10 cellular contexts compared by ENCODE assay signal in the genomic region with DNA sequence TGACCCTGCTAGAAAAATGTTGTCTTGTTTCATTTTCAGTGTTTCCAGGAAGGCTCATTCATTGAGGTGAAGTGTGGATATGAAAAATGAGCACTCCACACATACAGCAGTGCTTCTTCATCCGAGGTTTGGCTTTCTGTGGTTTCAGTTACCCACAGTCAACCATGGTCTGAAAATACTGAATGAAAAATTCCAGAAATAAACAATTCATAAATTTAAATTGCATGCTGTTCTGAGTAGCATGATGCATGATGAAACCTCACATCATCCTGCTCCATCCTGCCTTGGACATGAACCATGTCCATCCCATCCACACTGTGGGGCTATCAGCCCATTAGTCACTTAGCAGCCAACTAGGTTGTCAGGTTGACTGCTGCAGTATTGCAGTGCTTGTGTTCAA. TPM values are rescaled to one million over a fixed set of nuclear protein-coding genes. Genes with fewer than 3 reads are reported as not detected.
DNase-seq lines count a peak whose midpoint lies in the region; ATAC-seq, FAIRE-seq and TF ChIP-seq lines count a peak whose summit lies in the region.
"Had no signal": no experiment of that assay in that cellular context is flagged by ENCODE, and none has a peak within 500 bp of the region (broad histone marks: within the 10 kb centered on the region; RNA-seq: fewer than 3 reads in every experiment).

No MANE protein-coding gene starts in this region.

- peaks cover 9% of the 10 kb centered on the region for H3K79me1 ChIP-seq in mesenchymal stem cell (replicated peaks; ENCODE audit: low read length, poor library complexity, severe bottlenecking)

- FAIRE-seq in K562 (lab: Jason Lieb, UNC) = no peak

- no peaks in the 10 kb centered on the region for H3K9me3 ChIP-seq in MM.1S (replicated peaks; ENCODE audit: insufficient read depth, low read length)
- no peaks in the 10 kb centered on the region for H3K9me3 ChIP-seq in K562 (replicated peaks; ENCODE audit: control insufficient read depth, insufficient read depth, low read depth, low read length)
- H3K9me3 ChIP-seq in mesenchymal stem cell (ENCODE audit: control insufficient read depth, low read length) = no peaks in the 10 kb centered on the region

- peak; percentile 23 for TF ChIP-seq CTCF in MM.1S (IDR thresholded peaks at IDR 0.05; ENCODE audit: low read length)
- peak; percentile 9 to 55 (median 12); a peak in 2 of 6 replicates for TF ChIP-seq CTCF in K562 (IDR thresholded peaks at IDR 0.05 in 2 of 3, conservative IDR thresholded peaks at IDR 0.05 in 1 of 3; ENCODE audit: insufficient read depth in 2 of 3, low read depth in 1 of 3, low read length in 3 of 3)

- H3K4me1 Mint-ChIP-seq in stimulated activated naive B cell treated with anti-CD40 and anti-IgM and Interleukin-4, amounts not matched to agents 10 μg/mL and 1 μg/mL and 100 μg/mL, for 72 hours = peaks cover 2 to 5% of the 10 kb centered on the region in 2 donors

- POLR2A ChIA-PET in K562 (lab: Yijun Ruan, JAX) = no interaction called here

- CTCF ChIA-PET in K562 (lab: Yijun Ruan, JAX; ENCODE audit: low intra/inter-chr PET ratio) = no interaction called here

- peak; percentile 20 to 67; a peak in 2 of 4 replicates for TF ChIP-seq RAD21 in K562 (CRISPR knock-in tag; conservative IDR thresholded peaks at IDR 0.05 in 1 of 2, IDR thresholded peaks at IDR 0.05 in 1 of 2)

- no peak overlapping the region for H3K14ac ChIP-seq in mesenchymal stem cell (ENCODE audit: low read length in 2 of 2)

- no peak overlapping the region for H2BK15ac ChIP-seq in mesenchymal stem cell (ENCODE audit: low read depth, poor library complexity, severe bottlenecking)

- H4K8ac ChIP-seq in mesenchymal stem cell (ENCODE audit: low read length) = no peak overlapping the region

- H3K9me2 ChIP-seq in MM.1S (replicated peaks; ENCODE audit: insufficient read depth, low read length) = no peaks in the 10 kb centered on the region

- intact Hi-C loops in K562 (cut with micrococcal nuclease) = loop anchor here (5.0 kb wide), 1 partner anchor 457 kb away; no protein-coding TSS in a partner anchor

- H2BK12ac ChIP-seq in mesenchymal stem cell (ENCODE audit: low read length in 2 of 2) = no peak overlapping the region

- H2BK5ac ChIP-seq in mesenchymal stem cell (ENCODE audit: low read depth, low read length, poor library complexity, severe bottlenecking) = no peak overlapping the region

- 0 out of 2 replicates have a peak overlapping the region, but pooled peaks have one; percentile 25 for H2AFZ ChIP-seq in MM.1S (ENCODE audit: low read length)
- no peak overlapping the region for H2AFZ ChIP-seq in K562 (ENCODE audit: low read depth, low read length)
- no peak overlapping the region for H2AFZ ChIP-seq in mesenchymal stem cell (ENCODE audit: low read depth, low read length)

- no peak overlapping the region for H3K9ac ChIP-seq in MM.1S (ENCODE audit: low read length)
- H3K9ac ChIP-seq in K562 (ENCODE audit: insufficient read depth in 1 of 2, low read depth in 2 of 2, low read length in 2 of 2) = no peak overlapping the region
- H3K9ac ChIP-seq in mesenchymal stem cell (ENCODE audit: low read length) = peak overlapping the region; percentile 64

- peaks cover 18% of the 10 kb centered on the region for H3K4me1 ChIP-seq in MM.1S (ENCODE audit: low read length)
- no peaks in the 10 kb centered on the region for H3K4me1 ChIP-seq in K562 (replicated peaks in 1 of 2; ENCODE audit: control insufficient read depth in 2 of 2, insufficient read depth in 2 of 2, low read length in 2 of 2)
- no peaks in the 10 kb centered on the region for H3K4me1 ChIP-seq in mesenchymal stem cell (ENCODE audit: control insufficient read depth, insufficient read depth, low read depth, low read length)

- H3K4me3 Mint-ChIP-seq in stimulated activated naive B cell treated with anti-CD40 and anti-IgM and Interleukin-4, amounts not matched to agents 10 μg/mL and 1 μg/mL and 100 μg/mL, for 72 hours = no peak overlapping the region
- H3K4me3 Mint-ChIP-seq: activated naive CD4-positive, alpha-beta T cell treated with anti-CD3 and anti-CD28 coated beads, Interleukin-2, amount 50 U/mL, for 24 hours had no signal

- no peaks in the 10 kb centered on the region for H3K9me1 ChIP-seq in K562 (ENCODE audit: control insufficient read depth, insufficient read depth, low read length)

- no TSS peak for BruUV-seq in K562 (replicated peaks; lab: Mats Ljungman, UMichigan)

- H3K4me3 ChIP-seq in MM.1S (ENCODE audit: low read length) = no peak overlapping the region
- no peak overlapping the region for H3K4me3 ChIP-seq in K562
- no peak overlapping the region for H3K4me3 ChIP-seq in mesenchymal stem cell (ENCODE audit: insufficient read depth in 1 of 2, low read depth in 1 of 2, low read length in 2 of 2)
- H3K4me3 ChIP-seq: lung had no signal

- H3F3A ChIP-seq in MM.1S (ENCODE audit: insufficient read depth, low read length) = peaks cover 9% of the 10 kb centered on the region

- no peak overlapping the region for H4K91ac ChIP-seq in mesenchymal stem cell (ENCODE audit: low read length)

- H2AK5ac ChIP-seq in mesenchymal stem cell (ENCODE audit: low read length, severe bottlenecking) = no peak overlapping the region

- H3K27me3 Mint-ChIP-seq in stimulated activated naive B cell treated with anti-CD40 and anti-IgM and Interleukin-4, amounts not matched to agents 10 μg/mL and 1 μg/mL and 100 μg/mL, for 72 hours = no peaks in the 10 kb centered on the region
- H3K27me3 Mint-ChIP-seq: activated naive CD4-positive, alpha-beta T cell treated with anti-CD3 and anti-CD28 coated beads, Interleukin-2, amount 50 U/mL, for 24 hours had no signal

- 0 out of 2 replicates have a peak, but pooled peaks cover 2% of the 10 kb centered on the region for H3K36me3 ChIP-seq in MM.1S (replicated peaks; ENCODE audit: insufficient read depth, low read length)
- H3K36me3 ChIP-seq in K562 (ENCODE audit: control insufficient read depth, insufficient read depth, low read length) = no peaks in the 10 kb centered on the region
- H3K36me3 ChIP-seq in mesenchymal stem cell (ENCODE audit: control insufficient read depth in 1 of 2, insufficient read depth in 2 of 2, low read depth in 1 of 2, low read length in 2 of 2) = peaks cover 6 to 33% of the 10 kb centered on the region in 2 experiments

- in situ Hi-C loops in K562 (cut with MboI) = no loop called here

- DNase-seq in MM.1S = peak; percentile 48
- no peak for DNase-seq in K562 (ENCODE audit: extremely low read depth in 1 of 4, low spot score in 3 of 4)
- DNase-seq in mesenchymal stem cell = peak; percentile 51
- no peak for DNase-seq in central memory CD4-positive, alpha-beta T cell
- DNase-seq in stimulated activated naive B cell treated with anti-CD40 and anti-IgM and Interleukin-4, amounts not matched to agents 10 μg/mL and 1 μg/mL and 100 μg/mL, for 72 hours = no peak
- DNase-seq: Karpas-422 had no signal

- H3K79me2 ChIP-seq in MM.1S (ENCODE audit: low read length) (no peaks in the 10 kb centered on the region), K562 (ENCODE audit: control insufficient read depth, insufficient read depth, low read length) (no peaks in the 10 kb centered on the region)

- no peak overlapping the region for H3K4ac ChIP-seq in mesenchymal stem cell (ENCODE audit: low read depth in 1 of 2, low read length in 2 of 2)

- H3K23ac ChIP-seq in mesenchymal stem cell (ENCODE audit: low read length in 2 of 2) = no peak overlapping the region

- TF ChIP-seq EP300 in K562 (IDR thresholded peaks at IDR 0.05; ENCODE audit: low read length) = no peak

- 5% methylated on average over 1 of the region's 1 CpG for whole genome bisulfite sequencing in K562 (ENCODE audit: insufficient coverage, low coverage, missing lambda C conversion rate)
- WGBS in mesenchymal stem cell = no CpG with 5 or more reads among the region's 1 CpG

- H3K4me2 ChIP-seq in MM.1S (ENCODE audit: low read depth, low read length) (peak overlapping the region; percentile 28), K562 (ENCODE audit: insufficient read depth, low read length) (no peak overlapping the region), mesenchymal stem cell (ENCODE audit: low read length, poor library complexity, severe bottlenecking) (no peak overlapping the region)

- H4K20me1 ChIP-seq in MM.1S (ENCODE audit: insufficient read depth, low read length) (no peaks in the 10 kb centered on the region), K562 (replicated peaks; ENCODE audit: control insufficient read depth, insufficient read depth, low read length) (no peaks in the 10 kb centered on the region)

- H3K27me3 ChIP-seq in MM.1S (replicated peaks; ENCODE audit: insufficient read depth, low read length) = no peaks in the 10 kb centered on the region
- no peaks in the 10 kb centered on the region for H3K27me3 ChIP-seq in K562 (ENCODE audit: control insufficient read depth in 2 of 2, insufficient read depth in 2 of 2, low read length in 2 of 2)
- no peaks in the 10 kb centered on the region for H3K27me3 ChIP-seq in mesenchymal stem cell (ENCODE audit: control insufficient read depth in 1 of 2, insufficient read depth in 1 of 2, low read length in 2 of 2)

- no peak overlapping the region for H3K27ac Mint-ChIP-seq in stimulated activated naive B cell treated with anti-CD40 and anti-IgM and Interleukin-4, amounts not matched to agents 10 μg/mL and 1 μg/mL and 100 μg/mL, for 72 hours
- H3K27ac Mint-ChIP-seq: activated naive CD4-positive, alpha-beta T cell treated with anti-CD3 and anti-CD28 coated beads, Interleukin-2, amount 50 U/mL, for 24 hours had no signal

- no peak overlapping the region for H3K18ac ChIP-seq in mesenchymal stem cell (ENCODE audit: low read depth in 1 of 2, low read length in 2 of 2)

- no peaks in the 10 kb centered on the region for H3K9me3 Mint-ChIP-seq in stimulated activated naive B cell treated with anti-CD40 and anti-IgM and Interleukin-4, amounts not matched to agents 10 μg/mL and 1 μg/mL and 100 μg/mL, for 72 hours
- H3K9me3 Mint-ChIP-seq: activated naive CD4-positive, alpha-beta T cell treated with anti-CD3 and anti-CD28 coated beads, Interleukin-2, amount 50 U/mL, for 24 hours had no signal

- ATAC-seq in GM18907 (IDR thresholded peaks at IDR 0.05; ENCODE audit: unreplicated experiment) (peak; percentile 47), K562 (peak; percentile 86), HG02623 (IDR thresholded peaks at IDR 0.05; ENCODE audit: unreplicated experiment) (no peak)
- no peak for ATAC-seq in stimulated activated naive B cell treated with anti-CD40 and anti-IgM and Interleukin-4, amounts not matched to agents 10 μg/mL and 1 μg/mL and 100 μg/mL, for 72 hours (replicated peaks)

- H3K27ac ChIP-seq in MM.1S (ENCODE audit: low read length) = peak overlapping the region; percentile 22; the same call in 1 of the 2 replicates
- H3K27ac ChIP-seq in K562 (ENCODE audit: extremely low read depth, low read depth, low read length) = no peak overlapping the region
- H3K27ac ChIP-seq in mesenchymal stem cell (ENCODE audit: low read length, poor library complexity, severe bottlenecking) = no peak overlapping the region

- H2BK120ac ChIP-seq in mesenchymal stem cell (ENCODE audit: low read depth, low read length) = no peak overlapping the region

- H3K36me3 Mint-ChIP-seq in stimulated activated naive B cell treated with anti-CD40 and anti-IgM and Interleukin-4, amounts not matched to agents 10 μg/mL and 1 μg/mL and 100 μg/mL, for 72 hours = peaks cover 16 to 20% of the 10 kb centered on the region in 2 donors

- TF ChIP-seq POLR2A in K562 (conservative IDR thresholded peaks at IDR 0.05) = no peak

RNA-seq across cellular contexts. Expression of a gene that starts 10.4 kb away (rescaled TPM):
- not detected in 2 replicates for total RNA-seq in K562 (2011; cell fraction: chromatin; rRNA removed; ENCODE audit: low replicate concordance)
- total RNA-seq in K562 (2011; cell fraction: nucleolus; rRNA removed) = 0.17 TPM in 1 of 2 replicates, not detected in the other
- total RNA-seq in K562 (2011; cell fraction: nucleoplasm; rRNA removed) = not detected in 2 replicates
- total RNA-seq in K562 (2014; rRNA removed) (not detected in 2 replicates), K562 (2014; rRNA removed; fragmentation: Illumina TruSeq; extraction: Trizol) (0.06 TPM in 1 of 2 replicates, not detected in the other), K562 (2015; rRNA removed; fragmentation: Illumina TruSeq; extraction: Trizol) (0.23 and 0.25 TPM in 2 replicates), K562 (2021) (0.13 and 0.16 TPM in 2 replicates)
- polyA plus RNA-seq in K562 (2011; rRNA removed) (not detected in 2 replicates), K562 (2014; fragmentation: Illumina TruSeq; extraction: Trizol) (0.24 TPM in 1 of 2 replicates, not detected in the other), K562 (2014; fragmentation: Nextera tagmentation; extraction: Ambion mirVana) (under 1 TPM; 0.03 to 0.14 TPM), K562 (2014; rRNA removed) (0.26 and 0.29 TPM in 2 replicates)
- not detected in 2 replicates for polyA plus RNA-seq in K562 (2011; cell fraction: cytosol; rRNA removed)
- polyA plus RNA-seq in K562 (2011; cell fraction: nucleus; rRNA removed) = 0.04 and 0.13 TPM in 2 replicates
- 0.10 and 0.17 TPM in 2 replicates for polyA plus RNA-seq in K562 (2012)
- polyA minus RNA-seq in K562 (2011; rRNA and poly(A)+ RNA removed) = not detected in 2 replicates
- not detected in 2 replicates for polyA minus RNA-seq in K562 (2011; cell fraction: cytosol; rRNA and poly(A)+ RNA removed)
- not detected in 2 replicates for polyA minus RNA-seq in K562 (2011; cell fraction: nucleus; rRNA and poly(A)+ RNA removed)
- 0.28 TPM for polyA plus RNA-seq in mesenchymal stem cell (2013, experiment 1 of 2)
- 0.23 TPM for polyA plus RNA-seq in mesenchymal stem cell (2013, experiment 2 of 2)

RNA-seq across cellular contexts. Expression of a gene that starts 13.0 kb away (rescaled TPM):
- total RNA-seq in K562 (2011; cell fraction: chromatin; rRNA removed; ENCODE audit: low replicate concordance) = 0.65 and 1.2 TPM in 2 replicates
- total RNA-seq in K562 (2011; cell fraction: nucleolus; rRNA removed) = 0.66 and 1.3 TPM in 2 replicates
- total RNA-seq in K562 (2011; cell fraction: nucleoplasm; rRNA removed) = 0.95 and 1.3 TPM in 2 replicates
- total RNA-seq in K562 (2014; rRNA removed) (2.2 and 3.5 TPM in 2 replicates), K562 (2014; rRNA removed; fragmentation: Illumina TruSeq; extraction: Trizol) (4.4 and 4.5 TPM in 2 replicates), K562 (2015; rRNA removed; fragmentation: Illumina TruSeq; extraction: Trizol) (2.1 and 4.0 TPM in 2 replicates), K562 (2021) (4.6 and 5.1 TPM in 2 replicates)
- polyA plus RNA-seq in K562 (2011; rRNA removed) (3.9 and 4.2 TPM in 2 replicates), K562 (2014; fragmentation: Illumina TruSeq; extraction: Trizol) (3.5 and 3.8 TPM in 2 replicates), K562 (2014; fragmentation: Nextera tagmentation; extraction: Ambion mirVana) (under 1 TPM; 0.72 to 0.81 TPM), K562 (2014; rRNA removed) (4.1 and 5.0 TPM in 2 replicates)
- 2.5 and 3.8 TPM in 2 replicates for polyA plus RNA-seq in K562 (2011; cell fraction: cytosol; rRNA removed)
- polyA plus RNA-seq in K562 (2011; cell fraction: nucleus; rRNA removed) = 0.98 and 1.6 TPM in 2 replicates
- polyA plus RNA-seq in K562 (2012) = 3.3 and 5.1 TPM in 2 replicates
- 3.8 and 4.9 TPM in 2 replicates for polyA minus RNA-seq in K562 (2011; rRNA and poly(A)+ RNA removed)
- polyA minus RNA-seq in K562 (2011; cell fraction: cytosol; rRNA and poly(A)+ RNA removed) = 1.3 and 3.0 TPM in 2 replicates
- 1.5 and 1.8 TPM in 2 replicates for polyA minus RNA-seq in K562 (2011; cell fraction: nucleus; rRNA and poly(A)+ RNA removed)
- 8.2 TPM for polyA plus RNA-seq in mesenchymal stem cell (2013, experiment 1 of 2)
- 8.6 TPM for polyA plus RNA-seq in mesenchymal stem cell (2013, experiment 2 of 2)

RNA-seq across cellular contexts. Expression of a gene that starts 48.2 kb away (rescaled TPM):
- 3.7 and 5.2 TPM in 2 replicates for total RNA-seq in K562 (2011; cell fraction: chromatin; rRNA removed; ENCODE audit: low replicate concordance)
- total RNA-seq in K562 (2011; cell fraction: nucleolus; rRNA removed) = 1.5 and 2.1 TPM in 2 replicates
- 4.3 and 5.7 TPM in 2 replicates for total RNA-seq in K562 (2011; cell fraction: nucleoplasm; rRNA removed)
- total RNA-seq in K562 (2014; rRNA removed) (1.7 and 2.9 TPM in 2 replicates), K562 (2014; rRNA removed; fragmentation: Illumina TruSeq; extraction: Trizol) (1.8 and 2.4 TPM in 2 replicates), K562 (2015; rRNA removed; fragmentation: Illumina TruSeq; extraction: Trizol) (3.0 and 3.3 TPM in 2 replicates), K562 (2021) (0.96 and 1.8 TPM in 2 replicates)
- polyA plus RNA-seq in K562 (2011; rRNA removed) (1.9 and 3.0 TPM in 2 replicates), K562 (2014; fragmentation: Illumina TruSeq; extraction: Trizol) (1.9 and 2.3 TPM in 2 replicates), K562 (2014; fragmentation: Nextera tagmentation; extraction: Ambion mirVana) (under 1 TPM; 0.51 to 0.62 TPM), K562 (2014; rRNA removed) (2.0 and 2.4 TPM in 2 replicates)
- 0.30 and 1.3 TPM in 2 replicates for polyA plus RNA-seq in K562 (2011; cell fraction: cytosol; rRNA removed)
- 6.3 and 11.8 TPM in 2 replicates for polyA plus RNA-seq in K562 (2011; cell fraction: nucleus; rRNA removed)
- 2.0 and 4.1 TPM in 2 replicates for polyA plus RNA-seq in K562 (2012)
- 1.9 and 3.8 TPM in 2 replicates for polyA minus RNA-seq in K562 (2011; rRNA and poly(A)+ RNA removed)
- polyA minus RNA-seq in K562 (2011; cell fraction: cytosol; rRNA and poly(A)+ RNA removed) = not detected in 2 replicates
- polyA minus RNA-seq in K562 (2011; cell fraction: nucleus; rRNA and poly(A)+ RNA removed) = 2.3 and 3.7 TPM in 2 replicates
- 0.43 TPM for polyA plus RNA-seq in mesenchymal stem cell (2013, experiment 1 of 2)
- polyA plus RNA-seq in mesenchymal stem cell (2013, experiment 2 of 2) = 0.36 TPM

RNA-seq across cellular contexts. Expression of a gene that starts 58.7 kb away (rescaled TPM):
- not detected in 2 replicates for total RNA-seq in K562 (2011; cell fraction: chromatin; rRNA removed; ENCODE audit: low replicate concordance)
- not detected in 2 replicates for total RNA-seq in K562 (2011; cell fraction: nucleolus; rRNA removed)
- not detected in 2 replicates for total RNA-seq in K562 (2011; cell fraction: nucleoplasm; rRNA removed)
- not detected in 2 replicates for total RNA-seq in K562 (2014; rRNA removed)
- total RNA-seq in K562 (2014; rRNA removed; fragmentation: Illumina TruSeq; extraction: Trizol) = not detected in 2 replicates
- not detected in 2 replicates for total RNA-seq in K562 (2015; rRNA removed; fragmentation: Illumina TruSeq; extraction: Trizol)
- not detected in 2 replicates for total RNA-seq in K562 (2021)
- not detected in 2 replicates for polyA plus RNA-seq in K562 (2011; rRNA removed)
- not detected in 2 replicates for polyA plus RNA-seq in K562 (2011; cell fraction: cytosol; rRNA removed)
- not detected in 2 replicates for polyA plus RNA-seq in K562 (2011; cell fraction: nucleus; rRNA removed)
- polyA plus RNA-seq in K562 (2012) = not detected in 2 replicates
- polyA plus RNA-seq in K562 (2014; fragmentation: Illumina TruSeq; extraction: Trizol) = not detected in 2 replicates
- not detected for polyA plus RNA-seq in K562 (2014; fragmentation: Nextera tagmentation; extraction: Ambion mirVana)
- polyA plus RNA-seq in K562 (2014; rRNA removed) = not detected in 2 replicates
- not detected in 2 replicates for polyA minus RNA-seq in K562 (2011; rRNA and poly(A)+ RNA removed)
- polyA minus RNA-seq in K562 (2011; cell fraction: cytosol; rRNA and poly(A)+ RNA removed) = not detected in 2 replicates
- polyA minus RNA-seq in K562 (2011; cell fraction: nucleus; rRNA and poly(A)+ RNA removed) = not detected in 2 replicates
- not detected for polyA plus RNA-seq in mesenchymal stem cell (2013, experiment 1 of 2)
- not detected for polyA plus RNA-seq in mesenchymal stem cell (2013, experiment 2 of 2)
- polyA plus RNA-seq: lung had no signal

Comparison
In these comparisons a context has a peak if more than half of its experiments do, and no peak if none do; other contexts are left out.
1. ATAC-seq: peak in GM18907 (single experiment) and K562 (single experiment); none in HG02623 (single experiment) and stimulated activated naive B cell treated with anti-CD40 and anti-IgM and Interleukin-4, amounts not matched to agents 10 μg/mL and 1 μg/mL and 100 μg/mL, for 72 hours (0 of 2).
2. DNase-seq: peak in MM.1S (single experiment) and mesenchymal stem cell (single experiment); none in K562 (0 of 4), central memory CD4-positive, alpha-beta T cell (single experiment) and stimulated activated naive B cell treated with anti-CD40 and anti-IgM and Interleukin-4, amounts not matched to agents 10 μg/mL and 1 μg/mL and 100 μg/mL, for 72 hours (single experiment).